Comparison of ENCODE assay signal across 1 cellular context in the genomic region with DNA sequence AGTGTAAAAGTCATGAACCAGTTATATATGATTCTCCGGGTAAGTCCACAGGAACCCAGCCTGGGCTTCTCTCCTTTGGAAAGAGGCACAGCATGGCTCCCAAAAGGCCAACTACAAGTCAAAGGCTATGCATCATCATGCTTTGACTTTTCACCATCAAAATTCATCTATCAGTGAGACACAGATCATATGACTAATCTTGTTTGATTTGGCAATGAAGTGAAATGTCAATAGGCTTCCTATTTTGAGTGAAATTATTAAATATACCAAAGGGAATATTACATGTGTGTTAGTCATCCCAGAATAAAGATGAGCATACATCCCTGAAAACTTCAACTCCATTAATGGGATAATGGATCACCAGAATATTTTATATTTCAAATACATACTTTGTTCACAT.
TF ChIP-seq lines count a peak whose summit lies in the region.

No MANE protein-coding gene starts in this region.

TF ChIP-seq in A549, 52 proteins besides CTCF, POLR2A, EP300 and RAD21 (continued from another document):
- TF ChIP-seq FOSL2 (IDR thresholded peaks at IDR 0.05) (0 out of 2 replicates have a peak, but pooled peaks have one; percentile 39), FOSL2 (CRISPR knock-in tag; IDR thresholded peaks at IDR 0.05) (peak; percentile 42), GATA3 (IDR thresholded peaks at IDR 0.05; ENCODE audit: borderline replicate concordance) (peak; percentile 41; the same call in 1 of the 2 replicates), NPAS2 (CRISPR knock-in tag; IDR thresholded peaks at IDR 0.05; ENCODE audit: borderline replicate concordance) (no peak), TFCP2L1 (CRISPR knock-in tag; IDR thresholded peaks at IDR 0.05) (no peak), MAFK (IDR thresholded peaks at IDR 0.05; ENCODE audit: partially characterized antibody) (no peak), JUNB (IDR thresholded peaks at IDR 0.05) (peak; percentile 67), RARB (CRISPR knock-in tag; IDR thresholded peaks at IDR 0.05) (no peak), CBX8 (IDR thresholded peaks at IDR 0.05) (no peak), REST (IDR thresholded peaks at IDR 0.05) (no peak), SMC3 (IDR thresholded peaks at IDR 0.05) (no peak), CHD4 (IDR thresholded peaks at IDR 0.05; ENCODE audit: borderline replicate concordance) (no peak)
- TF ChIP-seq, protein P1, sequence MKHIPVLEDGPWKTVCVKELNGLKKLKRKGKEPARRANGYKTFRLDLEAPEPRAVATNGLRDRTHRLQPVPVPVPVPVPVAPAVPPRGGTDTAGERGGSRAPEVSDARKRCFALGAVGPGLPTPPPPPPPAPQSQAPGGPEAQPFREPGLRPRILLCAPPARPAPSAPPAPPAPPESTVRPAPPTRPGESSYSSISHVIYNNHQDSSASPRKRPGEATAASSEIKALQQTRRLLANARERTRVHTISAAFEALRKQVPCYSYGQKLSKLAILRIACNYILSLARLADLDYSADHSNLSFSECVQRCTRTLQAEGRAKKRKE (CRISPR knock-in tag; IDR thresholded peaks at IDR 0.05; ENCODE audit: low read depth), result no peak
- TF ChIP-seq, protein P2, sequence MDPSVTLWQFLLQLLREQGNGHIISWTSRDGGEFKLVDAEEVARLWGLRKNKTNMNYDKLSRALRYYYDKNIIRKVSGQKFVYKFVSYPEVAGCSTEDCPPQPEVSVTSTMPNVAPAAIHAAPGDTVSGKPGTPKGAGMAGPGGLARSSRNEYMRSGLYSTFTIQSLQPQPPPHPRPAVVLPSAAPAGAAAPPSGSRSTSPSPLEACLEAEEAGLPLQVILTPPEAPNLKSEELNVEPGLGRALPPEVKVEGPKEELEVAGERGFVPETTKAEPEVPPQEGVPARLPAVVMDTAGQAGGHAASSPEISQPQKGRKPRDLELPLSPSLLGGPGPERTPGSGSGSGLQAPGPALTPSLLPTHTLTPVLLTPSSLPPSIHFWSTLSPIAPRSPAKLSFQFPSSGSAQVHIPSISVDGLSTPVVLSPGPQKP (IDR thresholded peaks at IDR 0.05; ENCODE audit: low read depth, low read length), result no peak
- TF ChIP-seq, protein P3, sequence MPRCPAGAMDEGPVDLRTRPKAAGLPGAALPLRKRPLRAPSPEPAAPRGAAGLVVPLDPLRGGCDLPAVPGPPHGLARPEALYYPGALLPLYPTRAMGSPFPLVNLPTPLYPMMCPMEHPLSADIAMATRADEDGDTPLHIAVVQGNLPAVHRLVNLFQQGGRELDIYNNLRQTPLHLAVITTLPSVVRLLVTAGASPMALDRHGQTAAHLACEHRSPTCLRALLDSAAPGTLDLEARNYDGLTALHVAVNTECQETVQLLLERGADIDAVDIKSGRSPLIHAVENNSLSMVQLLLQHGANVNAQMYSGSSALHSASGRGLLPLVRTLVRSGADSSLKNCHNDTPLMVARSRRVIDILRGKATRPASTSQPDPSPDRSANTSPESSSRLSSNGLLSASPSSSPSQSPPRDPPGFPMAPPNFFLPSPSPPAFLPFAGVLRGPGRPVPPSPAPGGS (IDR thresholded peaks at IDR 0.05), result no peak
